Comparison of ENCODE assay signal across 1 cellular context in genomic region chr1:30129001-30129408, GRCh38.
TF ChIP-seq lines count a peak whose summit lies in the region.

No MANE protein-coding gene starts in this region.

TF ChIP-seq in K562, 482 proteins besides CTCF, POLR2A, EP300 and RAD21 (continued from another document and continues in another):
- TF ChIP-seq, protein P1, sequence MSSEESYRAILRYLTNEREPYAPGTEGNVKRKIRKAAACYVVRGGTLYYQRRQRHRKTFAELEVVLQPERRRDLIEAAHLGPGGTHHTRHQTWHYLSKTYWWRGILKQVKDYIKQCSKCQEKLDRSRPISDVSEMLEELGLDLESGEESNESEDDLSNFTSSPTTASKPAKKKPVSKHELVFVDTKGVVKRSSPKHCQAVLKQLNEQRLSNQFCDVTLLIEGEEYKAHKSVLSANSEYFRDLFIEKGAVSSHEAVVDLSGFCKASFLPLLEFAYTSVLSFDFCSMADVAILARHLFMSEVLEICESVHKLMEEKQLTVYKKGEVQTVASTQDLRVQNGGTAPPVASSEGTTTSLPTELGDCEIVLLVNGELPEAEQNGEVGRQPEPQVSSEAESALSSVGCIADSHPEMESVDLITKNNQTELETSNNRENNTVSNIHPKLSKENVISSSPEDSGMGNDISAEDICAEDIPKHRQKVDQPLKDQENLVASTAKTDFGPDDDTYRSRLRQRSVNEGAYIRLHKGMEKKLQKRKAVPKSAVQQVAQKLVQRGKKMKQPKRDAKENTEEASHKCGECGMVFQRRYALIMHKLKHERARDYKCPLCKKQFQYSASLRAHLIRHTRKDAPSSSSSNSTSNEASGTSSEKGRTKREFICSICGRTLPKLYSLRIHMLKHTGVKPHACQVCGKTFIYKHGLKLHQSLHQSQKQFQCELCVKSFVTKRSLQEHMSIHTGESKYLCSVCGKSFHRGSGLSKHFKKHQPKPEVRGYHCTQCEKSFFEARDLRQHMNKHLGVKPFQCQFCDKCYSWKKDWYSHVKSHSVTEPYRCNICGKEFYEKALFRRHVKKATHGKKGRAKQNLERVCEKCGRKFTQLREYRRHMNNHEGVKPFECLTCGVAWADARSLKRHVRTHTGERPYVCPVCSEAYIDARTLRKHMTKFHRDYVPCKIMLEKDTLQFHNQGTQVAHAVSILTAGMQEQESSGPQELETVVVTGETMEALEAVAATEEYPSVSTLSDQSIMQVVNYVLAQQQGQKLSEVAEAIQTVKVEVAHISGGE (CRISPR knock-in tag; IDR thresholded peaks at IDR 0.05): peak in 1 of 3 experiments; percentile 49; a peak in 1 of 6 replicates
- TF ChIP-seq SMAD2 (IDR thresholded peaks at IDR 0.05; ENCODE audit: low read depth, low read length): no peak
- peak; percentile 92 for TF ChIP-seq FOXJ2 (tag; IDR thresholded peaks at IDR 0.05)
- TF ChIP-seq ZFX (CRISPR knock-in tag; IDR thresholded peaks at IDR 0.05): no peak
- TF ChIP-seq KLF10 (CRISPR knock-in tag; IDR thresholded peaks at IDR 0.05): no peak
- peak; percentile 58 for TF ChIP-seq PML (IDR thresholded peaks at IDR 0.05; ENCODE audit: low read length)
- TF ChIP-seq ZNF146 (CRISPR knock-in tag; IDR thresholded peaks at IDR 0.05; ENCODE audit: unreplicated experiment): no peak
- TF ChIP-seq CXXC5 (CRISPR knock-in tag; IDR thresholded peaks at IDR 0.05): peak; percentile 34; the same call in 1 of the 2 replicates
- TF ChIP-seq NRF1 (conservative IDR thresholded peaks at IDR 0.05 in 1 of 2, IDR thresholded peaks at IDR 0.05 in 1 of 2): no peak
- peak; percentile 77; the same call in 1 of the 2 replicates for TF ChIP-seq ZEB2 (IDR thresholded peaks at IDR 0.05)
- 0 out of 2 replicates have a peak, but pooled peaks have one; percentile 38 for TF ChIP-seq KHSRP (IDR thresholded peaks at IDR 0.05)
- no peak for TF ChIP-seq CEBPB (tag; IDR thresholded peaks at IDR 0.05)
- no peak for TF ChIP-seq CBX8 (IDR thresholded peaks at IDR 0.05; ENCODE audit: borderline replicate concordance, extremely low read depth, low read depth, low read length, poor library complexity, severe bottlenecking)
- peak; percentile 26; the same call in 1 of the 2 replicates for TF ChIP-seq MYC (IDR thresholded peaks at IDR 0.05; ENCODE audit: low read depth, low read length)
- no peak for TF ChIP-seq MYC (CRISPR knock-in tag; IDR thresholded peaks at IDR 0.05; ENCODE audit: borderline replicate concordance, low read depth)
- 0 out of 2 replicates have a peak, but pooled peaks have one; percentile 36 for TF ChIP-seq L3MBTL2 (IDR thresholded peaks at IDR 0.05)
- TF ChIP-seq ZNF830 (CRISPR knock-in tag; IDR thresholded peaks at IDR 0.05): no peak
- TF ChIP-seq FOXJ3 (CRISPR knock-in tag; IDR thresholded peaks at IDR 0.05): no peak
- no peak for TF ChIP-seq USF1 (CRISPR knock-in tag; IDR thresholded peaks at IDR 0.05)
- TF ChIP-seq KDM1A (IDR thresholded peaks at IDR 0.05): peak; percentile 32 to 71; a peak in 3 of 4 replicates
- TF ChIP-seq, protein P2, sequence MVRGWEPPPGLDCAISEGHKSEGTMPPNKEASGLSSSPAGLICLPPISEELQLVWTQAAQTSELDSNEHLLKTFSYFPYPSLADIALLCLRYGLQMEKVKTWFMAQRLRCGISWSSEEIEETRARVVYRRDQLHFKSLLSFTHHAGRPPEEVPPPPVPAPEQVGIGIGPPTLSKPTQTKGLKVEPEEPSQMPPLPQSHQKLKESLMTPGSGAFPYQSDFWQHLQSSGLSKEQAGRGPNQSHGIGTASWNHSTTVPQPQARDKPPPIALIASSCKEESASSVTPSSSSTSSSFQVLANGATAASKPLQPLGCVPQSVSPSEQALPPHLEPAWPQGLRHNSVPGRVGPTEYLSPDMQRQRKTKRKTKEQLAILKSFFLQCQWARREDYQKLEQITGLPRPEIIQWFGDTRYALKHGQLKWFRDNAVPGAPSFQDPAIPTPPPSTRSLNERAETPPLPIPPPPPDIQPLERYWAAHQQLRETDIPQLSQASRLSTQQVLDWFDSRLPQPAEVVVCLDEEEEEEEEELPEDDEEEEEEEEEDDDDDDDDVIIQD (CRISPR knock-in tag; IDR thresholded peaks at IDR 0.05): no peak
- TF ChIP-seq KDM2B (CRISPR knock-in tag; IDR thresholded peaks at IDR 0.05): no peak
- no peak for TF ChIP-seq E2F1 (CRISPR knock-in tag; IDR thresholded peaks at IDR 0.05)
- TF ChIP-seq ATF2 (CRISPR knock-in tag; IDR thresholded peaks at IDR 0.05): no peak
- no peak for TF ChIP-seq BCLAF1 (IDR thresholded peaks at IDR 0.05; ENCODE audit: borderline replicate concordance in 1 of 2, control insufficient read depth in 1 of 2, low read depth in 2 of 2, low read length in 1 of 2)
- no peak for TF ChIP-seq NR1H2 (CRISPR knock-in tag; IDR thresholded peaks at IDR 0.05)
- no peak for TF ChIP-seq KAT8 (IDR thresholded peaks at IDR 0.05; ENCODE audit: low read depth)
- TF ChIP-seq RCOR1 (IDR thresholded peaks at IDR 0.05; ENCODE audit: borderline replicate concordance in 1 of 2, low read depth in 2 of 2, low read length in 2 of 2): peak in 1 of 2 experiments; percentile 95; a peak in 2 of 4 replicates
- TF ChIP-seq GATA2 (CRISPR knock-in tag; IDR thresholded peaks at IDR 0.05): peak; percentile 94
- TF ChIP-seq ZNF408 (CRISPR knock-in tag; IDR thresholded peaks at IDR 0.05; ENCODE audit: low read depth): no peak
- TF ChIP-seq E2F4 (CRISPR knock-in tag; IDR thresholded peaks at IDR 0.05; ENCODE audit: low read depth): no peak
- TF ChIP-seq MCM5 (IDR thresholded peaks at IDR 0.05; ENCODE audit: low read depth): no peak
- TF ChIP-seq ZFP36 (IDR thresholded peaks at IDR 0.05; ENCODE audit: low read depth, low read length, partially characterized antibody): no peak
- no peak for TF ChIP-seq SRSF3 (IDR thresholded peaks at IDR 0.05; ENCODE audit: insufficient read depth, low read length)
- TF ChIP-seq, protein P3, sequence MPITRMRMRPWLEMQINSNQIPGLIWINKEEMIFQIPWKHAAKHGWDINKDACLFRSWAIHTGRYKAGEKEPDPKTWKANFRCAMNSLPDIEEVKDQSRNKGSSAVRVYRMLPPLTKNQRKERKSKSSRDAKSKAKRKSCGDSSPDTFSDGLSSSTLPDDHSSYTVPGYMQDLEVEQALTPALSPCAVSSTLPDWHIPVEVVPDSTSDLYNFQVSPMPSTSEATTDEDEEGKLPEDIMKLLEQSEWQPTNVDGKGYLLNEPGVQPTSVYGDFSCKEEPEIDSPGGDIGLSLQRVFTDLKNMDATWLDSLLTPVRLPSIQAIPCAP (CRISPR knock-in tag; IDR thresholded peaks at IDR 0.05; ENCODE audit: borderline replicate concordance): no peak
- no peak for TF ChIP-seq KDM4B (IDR thresholded peaks at IDR 0.05; ENCODE audit: borderline replicate concordance in 2 of 2, low read depth in 1 of 2)
- TF ChIP-seq, protein P4, sequence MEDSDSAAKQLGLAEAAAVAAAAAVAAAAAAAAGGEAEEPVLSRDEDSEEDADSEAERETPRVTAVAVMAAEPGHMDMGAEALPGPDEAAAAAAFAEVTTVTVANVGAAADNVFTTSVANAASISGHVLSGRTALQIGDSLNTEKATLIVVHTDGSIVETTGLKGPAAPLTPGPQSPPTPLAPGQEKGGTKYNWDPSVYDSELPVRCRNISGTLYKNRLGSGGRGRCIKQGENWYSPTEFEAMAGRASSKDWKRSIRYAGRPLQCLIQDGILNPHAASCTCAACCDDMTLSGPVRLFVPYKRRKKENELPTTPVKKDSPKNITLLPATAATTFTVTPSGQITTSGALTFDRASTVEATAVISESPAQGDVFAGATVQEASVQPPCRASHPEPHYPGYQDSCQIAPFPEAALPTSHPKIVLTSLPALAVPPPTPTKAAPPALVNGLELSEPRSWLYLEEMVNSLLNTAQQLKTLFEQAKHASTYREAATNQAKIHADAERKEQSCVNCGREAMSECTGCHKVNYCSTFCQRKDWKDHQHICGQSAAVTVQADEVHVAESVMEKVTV (CRISPR knock-in tag; IDR thresholded peaks at IDR 0.05): no peak
- TF ChIP-seq NUFIP1 (IDR thresholded peaks at IDR 0.05; ENCODE audit: partially characterized antibody): no peak
- TF ChIP-seq CBFA2T2 (conservative IDR thresholded peaks at IDR 0.05): peak; percentile 95
- no peak for TF ChIP-seq ERF (CRISPR knock-in tag; IDR thresholded peaks at IDR 0.05)
- TF ChIP-seq, protein P5, sequence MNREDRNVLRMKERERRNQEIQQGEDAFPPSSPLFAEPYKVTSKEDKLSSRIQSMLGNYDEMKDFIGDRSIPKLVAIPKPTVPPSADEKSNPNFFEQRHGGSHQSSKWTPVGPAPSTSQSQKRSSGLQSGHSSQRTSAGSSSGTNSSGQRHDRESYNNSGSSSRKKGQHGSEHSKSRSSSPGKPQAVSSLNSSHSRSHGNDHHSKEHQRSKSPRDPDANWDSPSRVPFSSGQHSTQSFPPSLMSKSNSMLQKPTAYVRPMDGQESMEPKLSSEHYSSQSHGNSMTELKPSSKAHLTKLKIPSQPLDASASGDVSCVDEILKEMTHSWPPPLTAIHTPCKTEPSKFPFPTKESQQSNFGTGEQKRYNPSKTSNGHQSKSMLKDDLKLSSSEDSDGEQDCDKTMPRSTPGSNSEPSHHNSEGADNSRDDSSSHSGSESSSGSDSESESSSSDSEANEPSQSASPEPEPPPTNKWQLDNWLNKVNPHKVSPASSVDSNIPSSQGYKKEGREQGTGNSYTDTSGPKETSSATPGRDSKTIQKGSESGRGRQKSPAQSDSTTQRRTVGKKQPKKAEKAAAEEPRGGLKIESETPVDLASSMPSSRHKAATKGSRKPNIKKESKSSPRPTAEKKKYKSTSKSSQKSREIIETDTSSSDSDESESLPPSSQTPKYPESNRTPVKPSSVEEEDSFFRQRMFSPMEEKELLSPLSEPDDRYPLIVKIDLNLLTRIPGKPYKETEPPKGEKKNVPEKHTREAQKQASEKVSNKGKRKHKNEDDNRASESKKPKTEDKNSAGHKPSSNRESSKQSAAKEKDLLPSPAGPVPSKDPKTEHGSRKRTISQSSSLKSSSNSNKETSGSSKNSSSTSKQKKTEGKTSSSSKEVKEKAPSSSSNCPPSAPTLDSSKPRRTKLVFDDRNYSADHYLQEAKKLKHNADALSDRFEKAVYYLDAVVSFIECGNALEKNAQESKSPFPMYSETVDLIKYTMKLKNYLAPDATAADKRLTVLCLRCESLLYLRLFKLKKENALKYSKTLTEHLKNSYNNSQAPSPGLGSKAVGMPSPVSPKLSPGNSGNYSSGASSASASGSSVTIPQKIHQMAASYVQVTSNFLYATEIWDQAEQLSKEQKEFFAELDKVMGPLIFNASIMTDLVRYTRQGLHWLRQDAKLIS (CRISPR knock-in tag; IDR thresholded peaks at IDR 0.05): no peak
- no peak for TF ChIP-seq ZFP91 (CRISPR knock-in tag; IDR thresholded peaks at IDR 0.05)
